Comparison of ENCODE assay signal across 8 cellular contexts in genomic region chr2:197705912-197706838, GRCh38. TPM values are rescaled to one million over a fixed set of nuclear protein-coding genes. Genes with fewer than 3 reads are reported as not detected.
DNase-seq lines count a peak whose midpoint lies in the region; ATAC-seq and TF ChIP-seq lines count a peak whose summit lies in the region.

No MANE protein-coding gene starts in this region.

- no peak overlapping the region for H3K23ac ChIP-seq in mesenchymal stem cell (ENCODE audit: low read length in 2 of 2)

- intact Hi-C loops in Right ventricle myocardium inferior (cut with DNase I) (loop anchor here (2.0 to 10.0 kb wide), 5 partner anchors 73 to 591 kb away; partner anchors contain the start of genes COQ10B and MOB4), cardiac septum (cut with DNase I) (loop anchor here (1.0 to 5.0 kb wide), 7 partner anchors 33 to 591 kb away; partner anchors contain the start of genes HSPD1 and SF3B1), thyroid gland (cut with DNase I) (no loop called here)

- H3K14ac ChIP-seq in mesenchymal stem cell (ENCODE audit: low read length in 2 of 2) = no peak overlapping the region

- H3K4me2 ChIP-seq in mesenchymal stem cell (ENCODE audit: low read length, poor library complexity, severe bottlenecking) = peak overlapping the region; percentile 64

- peak overlapping the region; percentile 69 for H2AFZ ChIP-seq in mesenchymal stem cell (ENCODE audit: low read depth, low read length)

- no peak overlapping the region for H2AK5ac ChIP-seq in mesenchymal stem cell (ENCODE audit: low read length, severe bottlenecking)

- TF ChIP-seq CTCF in thyroid gland (IDR thresholded peaks at IDR 0.05) = no peak

- no peak overlapping the region for H2BK5ac ChIP-seq in mesenchymal stem cell (ENCODE audit: low read depth, low read length, poor library complexity, severe bottlenecking)

- no peak overlapping the region for H2BK120ac ChIP-seq in mesenchymal stem cell (ENCODE audit: low read depth, low read length)

- peak overlapping the region; percentile 88 to 97 for H3K4me3 ChIP-seq in mesenchymal stem cell (ENCODE audit: insufficient read depth in 1 of 2, low read depth in 1 of 2, low read length in 2 of 2)
- peak overlapping the region; percentile 49 to 89 (median 81) for H3K4me3 ChIP-seq in thyroid gland (replicated peaks in 1 of 3)

- TF ChIP-seq POLR2A in thyroid gland (IDR thresholded peaks at IDR 0.05) = no peak

- no peak overlapping the region for H3K4ac ChIP-seq in mesenchymal stem cell (ENCODE audit: low read depth in 1 of 2, low read length in 2 of 2)

- H3K9me3 ChIP-seq in mesenchymal stem cell (ENCODE audit: control insufficient read depth, low read length) = no peaks in the 10 kb centered on the region
- H3K9me3 ChIP-seq in thyroid gland = no peaks in the 10 kb centered on the region

- H4K91ac ChIP-seq in mesenchymal stem cell (ENCODE audit: low read length) = no peak overlapping the region

- no peak overlapping the region for H2BK12ac ChIP-seq in mesenchymal stem cell (ENCODE audit: low read length in 2 of 2)

- H3K79me1 ChIP-seq in mesenchymal stem cell (replicated peaks; ENCODE audit: low read length, poor library complexity, severe bottlenecking) = peaks cover 9% of the 10 kb centered on the region

- WGBS in mesenchymal stem cell = 3% methylated on average over 38 of the region's 38 CpGs
- 11 to 22% methylated on average over 37 to 38 of the region's 38 CpGs for WGBS in thyroid gland, 2 donors

- H3K4me1 ChIP-seq in mesenchymal stem cell (ENCODE audit: control insufficient read depth, insufficient read depth, low read depth, low read length) (peaks cover 12% of the 10 kb centered on the region), thyroid gland (peaks cover 21 to 24% of the 10 kb centered on the region in 2 donors)

- H3K36me3 ChIP-seq in mesenchymal stem cell (ENCODE audit: control insufficient read depth in 1 of 2, insufficient read depth in 2 of 2, low read depth in 1 of 2, low read length in 2 of 2) (no peaks in the 10 kb centered on the region), thyroid gland (no peaks in the 10 kb centered on the region)

- peak overlapping the region in 1 of 2 experiments; percentile 37 for H3K18ac ChIP-seq in mesenchymal stem cell (ENCODE audit: low read depth in 1 of 2, low read length in 2 of 2)

- peak overlapping the region; percentile 87 for H3K9ac ChIP-seq in mesenchymal stem cell (ENCODE audit: low read length)

- no peak overlapping the region for H2BK15ac ChIP-seq in mesenchymal stem cell (ENCODE audit: low read depth, poor library complexity, severe bottlenecking)

- DNase-seq in Right ventricle myocardium inferior (ENCODE audit: missing footprints) (peak; percentile 50), cardiac septum (ENCODE audit: low spot score) (no peak), RKO (ENCODE audit: low spot score) (peak; percentile 66), dermis blood vessel endothelial cell (peak; percentile 21), mesenchymal stem cell (peak; percentile 29), thyroid gland (peak; percentile 22 to 36), NCI-H1105 (lab: John Stamatoyannopoulos, UW) (no peak)

- H4K8ac ChIP-seq in mesenchymal stem cell (ENCODE audit: low read length) = no peak overlapping the region

- ATAC-seq in Right ventricle myocardium inferior (no peak), HG02571 (IDR thresholded peaks at IDR 0.05; ENCODE audit: unreplicated experiment) (no peak)

- peaks cover 0 to 3% of the 10 kb centered on the region in 2 experiments for H3K27me3 ChIP-seq in mesenchymal stem cell (ENCODE audit: control insufficient read depth in 1 of 2, insufficient read depth in 1 of 2, low read length in 2 of 2)
- H3K27me3 ChIP-seq in thyroid gland = no peaks in the 10 kb centered on the region

- H3K27ac ChIP-seq in mesenchymal stem cell (ENCODE audit: low read length, poor library complexity, severe bottlenecking) (no peak overlapping the region), thyroid gland (peak overlapping the region in 1 of 3 donors; percentile 44)

RNA-seq across cellular contexts. Expression of gene MARS2, which starts 1.0 kb away (rescaled TPM):
- total RNA-seq in Right ventricle myocardium inferior = 7.5 TPM
- total RNA-seq in cardiac septum = 6.7 TPM
- 8.7 and 9.4 TPM in 2 replicates for total RNA-seq in dermis blood vessel endothelial cell
- 2.8 TPM for polyA plus RNA-seq in mesenchymal stem cell (2013, experiment 1 of 2)
- 2.7 TPM for polyA plus RNA-seq in mesenchymal stem cell (2013, experiment 2 of 2)
- 10 to 100 TPM in 1 of 4 donors, 1 to 10 TPM in 3; 4.6 to 10.6 (median 8.0) TPM for total RNA-seq in thyroid gland

RNA-seq across cellular contexts. Expression of gene RFTN2, which starts 30.8 kb away (rescaled TPM):
- total RNA-seq in Right ventricle myocardium inferior = 7.5 TPM
- 3.5 TPM for total RNA-seq in cardiac septum
- 14.4 and 22.0 TPM in 2 replicates for total RNA-seq in dermis blood vessel endothelial cell
- 8.8 TPM for polyA plus RNA-seq in mesenchymal stem cell (2013, experiment 1 of 2)
- 9.7 TPM for polyA plus RNA-seq in mesenchymal stem cell (2013, experiment 2 of 2)
- 10 to 100 TPM in 2 of 4 donors, 1 to 10 TPM in 2; 5.3 to 12.9 (median 9.4) TPM for total RNA-seq in thyroid gland

Comparison
In these comparisons a context has a peak if more than half of its experiments do, and no peak if none do; other contexts are left out.
1. DNase-seq: peak in Right ventricle myocardium inferior (single experiment), RKO (single experiment), dermis blood vessel endothelial cell (single experiment), mesenchymal stem cell (single experiment) and thyroid gland (2 of 2); none in cardiac septum (single experiment) and NCI-H1105 (single experiment).